In the genomic region with DNA sequence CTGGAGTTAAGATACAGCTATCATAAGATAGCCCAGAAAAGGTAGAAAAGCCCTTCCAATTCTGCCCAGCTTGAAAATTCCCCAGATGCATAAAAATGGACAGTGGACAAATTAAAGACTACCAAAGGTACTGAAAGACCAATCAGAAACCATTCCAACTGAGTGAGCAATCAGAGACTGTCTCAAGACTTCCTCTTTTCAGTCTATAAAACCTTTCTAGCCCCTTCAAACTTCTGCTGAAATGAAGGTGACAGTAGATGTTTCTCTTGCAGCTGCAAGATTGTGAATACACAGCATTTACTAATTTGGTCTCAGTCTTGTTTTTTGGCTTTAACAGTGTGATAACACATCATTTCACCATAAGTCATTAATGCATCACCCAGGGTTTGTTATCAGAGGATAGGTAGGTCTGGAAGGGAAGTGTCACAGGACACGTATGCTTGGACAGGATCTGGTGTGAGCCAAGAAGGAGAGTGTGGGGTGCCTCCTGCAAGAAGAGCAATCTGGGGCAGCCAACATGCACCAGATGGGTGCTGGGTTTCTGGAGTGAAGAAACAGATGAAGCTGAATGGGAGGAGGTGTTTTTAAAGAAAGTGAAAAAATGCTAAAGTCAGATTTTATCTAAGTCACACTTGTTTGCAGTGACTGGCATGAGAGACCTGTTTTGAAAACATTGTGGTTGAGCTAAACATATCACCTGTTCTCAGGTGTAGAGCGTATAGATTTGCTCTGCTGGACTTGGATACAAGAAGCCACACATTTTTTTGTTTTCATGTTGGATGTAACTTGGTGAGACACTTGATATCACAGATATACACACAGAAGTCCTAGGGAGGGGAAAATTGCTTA, we compare ENCODE assay signal across 12 cellular contexts.
DNase-seq lines count a peak whose midpoint lies in the region; TF ChIP-seq lines count a peak whose summit lies in the region.
"Had no signal": no experiment of that assay in that cellular context is flagged by ENCODE, and none has a peak within 500 bp of the region (broad histone marks: within the 10 kb centered on the region; RNA-seq: fewer than 3 reads in every experiment).

No MANE protein-coding gene starts in this region.

- no peak for TF ChIP-seq CTCF in HFFc6 (IDR thresholded peaks at IDR 0.05)

- H3K36me3 Mint-ChIP-seq in immature natural killer cell (no peaks in the 10 kb centered on the region), HFFc6 (ENCODE audit: low read depth) (no peaks in the 10 kb centered on the region)
- H3K36me3 Mint-ChIP-seq: CD4-positive, alpha-beta memory T cell had no signal

- H3K4me1 Mint-ChIP-seq in immature natural killer cell (no peaks in the 10 kb centered on the region), HFFc6 (ENCODE audit: low read depth) (no peaks in the 10 kb centered on the region)
- H3K4me1 Mint-ChIP-seq: CD4-positive, alpha-beta memory T cell; GM23338 had no signal

- peak; percentile 10 for DNase-seq in KBM-7
- peak; percentile 54 for DNase-seq in NAMALWA (ENCODE audit: low spot score)
- DNase-seq in RPMI8226: peak; percentile 23
- no peak for DNase-seq in stimulated activated naive CD4-positive, alpha-beta T cell treated with Interleukin-2 at 50 U/mL for 16 hours (lab: John Stamatoyannopoulos, UW)
- no peak for DNase-seq in immature natural killer cell
- no peak for DNase-seq in HFFc6
- DNase-seq: BE2C; CD4-positive, alpha-beta memory T cell; DND-41; GDM1; H7 had no signal

- H3K9me3 Mint-ChIP-seq in immature natural killer cell (peaks cover 0 to 1% (median 0%) of the 10 kb centered on the region in 6 donors), HFFc6 (peaks cover 8% of the 10 kb centered on the region)
- H3K9me3 Mint-ChIP-seq: GM23338 had no signal

- in situ Hi-C loops in KBM-7 (cut with MboI; ENCODE audit: low pct_unique_long_range_greater_than_20kb, low sequenced_read_pairs): no loop called here

- H3K27ac Mint-ChIP-seq in immature natural killer cell: no peak overlapping the region
- no peak overlapping the region for H3K27ac Mint-ChIP-seq in HFFc6
- H3K27ac Mint-ChIP-seq: CD4-positive, alpha-beta memory T cell; GM23338 had no signal

- H3K4me3 Mint-ChIP-seq in immature natural killer cell: no peak overlapping the region
- no peak overlapping the region for H3K4me3 Mint-ChIP-seq in HFFc6
- H3K4me3 Mint-ChIP-seq: CD4-positive, alpha-beta memory T cell; GM23338 had no signal

- peaks cover 0 to 3% (median 2%) of the 10 kb centered on the region in 3 donors for H3K27me3 Mint-ChIP-seq in immature natural killer cell (ENCODE audit: low read depth in 3 of 3)
- H3K27me3 Mint-ChIP-seq in HFFc6 (ENCODE audit: insufficient read depth): peaks cover 2% of the 10 kb centered on the region; the same call in 1 of the 2 replicates
- H3K27me3 Mint-ChIP-seq: CD4-positive, alpha-beta memory T cell had no signal

Comparison
In these comparisons a context has a peak if more than half of its experiments do, and no peak if none do; other contexts are left out.
1. DNase-seq: peak in KBM-7 (single experiment), NAMALWA (single experiment) and RPMI8226 (single experiment); none in stimulated activated naive CD4-positive, alpha-beta T cell treated with Interleukin-2 at 50 U/mL for 16 hours (single experiment), immature natural killer cell (0 of 3) and HFFc6 (single experiment).